ENCODE assay signal across 2 cellular contexts in the genomic region with DNA sequence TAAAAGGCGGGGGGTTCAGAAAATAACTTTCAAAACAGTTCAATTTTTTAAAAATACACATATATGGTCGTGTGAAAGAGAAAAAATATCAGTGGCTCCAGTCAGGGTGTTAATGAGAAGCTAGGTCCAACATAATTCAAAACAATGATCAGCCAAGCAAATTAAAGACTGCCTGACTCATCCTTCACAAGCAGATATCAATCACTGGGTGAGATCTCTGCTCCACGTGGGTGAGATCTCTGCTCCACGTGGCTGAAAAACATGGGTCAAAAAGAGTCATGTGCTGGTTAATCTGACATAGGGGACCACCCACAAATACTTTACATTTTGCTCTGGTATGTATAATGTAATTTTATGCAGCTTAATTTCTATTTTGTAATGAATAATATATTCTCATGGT.
TF ChIP-seq lines count a peak whose summit lies in the region.

No MANE protein-coding gene starts in this region.

TF ChIP-seq in HepG2, 621 proteins besides CTCF, POLR2A, EP300 and RAD21 (continued from another document):
- TF ChIP-seq, protein P1, sequence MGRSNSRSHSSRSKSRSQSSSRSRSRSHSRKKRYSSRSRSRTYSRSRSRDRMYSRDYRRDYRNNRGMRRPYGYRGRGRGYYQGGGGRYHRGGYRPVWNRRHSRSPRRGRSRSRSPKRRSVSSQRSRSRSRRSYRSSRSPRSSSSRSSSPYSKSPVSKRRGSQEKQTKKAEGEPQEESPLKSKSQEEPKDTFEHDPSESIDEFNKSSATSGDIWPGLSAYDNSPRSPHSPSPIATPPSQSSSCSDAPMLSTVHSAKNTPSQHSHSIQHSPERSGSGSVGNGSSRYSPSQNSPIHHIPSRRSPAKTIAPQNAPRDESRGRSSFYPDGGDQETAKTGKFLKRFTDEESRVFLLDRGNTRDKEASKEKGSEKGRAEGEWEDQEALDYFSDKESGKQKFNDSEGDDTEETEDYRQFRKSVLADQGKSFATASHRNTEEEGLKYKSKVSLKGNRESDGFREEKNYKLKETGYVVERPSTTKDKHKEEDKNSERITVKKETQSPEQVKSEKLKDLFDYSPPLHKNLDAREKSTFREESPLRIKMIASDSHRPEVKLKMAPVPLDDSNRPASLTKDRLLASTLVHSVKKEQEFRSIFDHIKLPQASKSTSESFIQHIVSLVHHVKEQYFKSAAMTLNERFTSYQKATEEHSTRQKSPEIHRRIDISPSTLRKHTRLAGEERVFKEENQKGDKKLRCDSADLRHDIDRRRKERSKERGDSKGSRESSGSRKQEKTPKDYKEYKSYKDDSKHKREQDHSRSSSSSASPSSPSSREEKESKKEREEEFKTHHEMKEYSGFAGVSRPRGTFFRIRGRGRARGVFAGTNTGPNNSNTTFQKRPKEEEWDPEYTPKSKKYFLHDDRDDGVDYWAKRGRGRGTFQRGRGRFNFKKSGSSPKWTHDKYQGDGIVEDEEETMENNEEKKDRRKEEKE (IDR thresholded peaks at IDR 0.05): no peak
- TF ChIP-seq MNT (IDR thresholded peaks at IDR 0.05) (peak; percentile 98), ZNF724P (CRISPR knock-in tag; IDR thresholded peaks at IDR 0.05; ENCODE audit: borderline replicate concordance) (no peak), TFAP4 (IDR thresholded peaks at IDR 0.05; ENCODE audit: borderline replicate concordance, low read depth) (no peak), WIZ (CRISPR knock-in tag; IDR thresholded peaks at IDR 0.05) (no peak)
- TF ChIP-seq, protein P2, sequence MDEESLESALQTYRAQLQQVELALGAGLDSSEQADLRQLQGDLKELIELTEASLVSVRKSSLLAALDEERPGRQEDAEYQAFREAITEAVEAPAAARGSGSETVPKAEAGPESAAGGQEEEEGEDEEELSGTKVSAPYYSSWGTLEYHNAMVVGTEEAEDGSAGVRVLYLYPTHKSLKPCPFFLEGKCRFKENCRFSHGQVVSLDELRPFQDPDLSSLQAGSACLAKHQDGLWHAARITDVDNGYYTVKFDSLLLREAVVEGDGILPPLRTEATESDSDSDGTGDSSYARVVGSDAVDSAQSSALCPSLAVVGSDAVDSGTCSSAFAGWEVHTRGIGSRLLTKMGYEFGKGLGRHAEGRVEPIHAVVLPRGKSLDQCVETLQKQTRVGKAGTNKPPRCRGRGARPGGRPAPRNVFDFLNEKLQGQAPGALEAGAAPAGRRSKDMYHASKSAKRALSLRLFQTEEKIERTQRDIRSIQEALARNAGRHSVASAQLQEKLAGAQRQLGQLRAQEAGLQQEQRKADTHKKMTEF (CRISPR knock-in tag; IDR thresholded peaks at IDR 0.05): no peak
TF ChIP-seq in HepG2: peak in this region for 1.

TF ChIP-seq in K562, 482 proteins besides CTCF, POLR2A, EP300 and RAD21 (continued from another document):
- no peak for TF ChIP-seq SAFB (IDR thresholded peaks at IDR 0.05; ENCODE audit: borderline replicate concordance, low read depth, low read length)
- TF ChIP-seq ZBTB17 (CRISPR knock-in tag; IDR thresholded peaks at IDR 0.05): no peak
- no peak for TF ChIP-seq XRCC3 (IDR thresholded peaks at IDR 0.05)
- TF ChIP-seq CEBPZ (IDR thresholded peaks at IDR 0.05; ENCODE audit: borderline replicate concordance, low read depth, low read length): no peak
- TF ChIP-seq ZNF830 (CRISPR knock-in tag; IDR thresholded peaks at IDR 0.05): no peak
- TF ChIP-seq MXD1 (CRISPR knock-in tag; IDR thresholded peaks at IDR 0.05; ENCODE audit: borderline replicate concordance, poor library complexity, severe bottlenecking): no peak
- TF ChIP-seq NCOA6 (IDR thresholded peaks at IDR 0.05): no peak
- no peak for TF ChIP-seq POLR2H (tag; IDR thresholded peaks at IDR 0.05; ENCODE audit: low read depth)
- peak; percentile 47 for TF ChIP-seq MGA (IDR thresholded peaks at IDR 0.05)
